9 cellular contexts compared by ENCODE assay signal in genomic region chr1:84772428-84772943, GRCh38.
A peak's percentile ranks its signal among the peaks of the same experiment; 100 is the strongest.
DNase-seq lines count a peak whose midpoint lies in the region; ATAC-seq, FAIRE-seq and TF ChIP-seq lines count a peak whose summit lies in the region.
"Had no signal": no experiment of that assay in that cellular context is flagged by ENCODE, and none has a peak within 500 bp of the region (broad histone marks: within the 10 kb centered on the region; RNA-seq: fewer than 3 reads in every experiment).

No MANE protein-coding gene starts in this region.

- TF ChIP-seq CTCF in NB4 (IDR thresholded peaks at IDR 0.05; ENCODE audit: low read depth, low read length) (peak; percentile 75), retinal pigment epithelial cell (conservative IDR thresholded peaks at IDR 0.05; ENCODE audit: low read depth, low read length) (peak; percentile 96)

- no peak overlapping the region for H3K27ac Mint-ChIP-seq in activated naive CD8-positive, alpha-beta T cell treated with anti-CD3 and anti-CD28 coated beads, Interleukin-2, amount 50 U/mL, for 24 hours

- peaks cover 4% of the 10 kb centered on the region for H3K27me3 Mint-ChIP-seq in activated naive CD8-positive, alpha-beta T cell treated with anti-CD3 and anti-CD28 coated beads, Interleukin-2, amount 50 U/mL, for 24 hours

- H3K9me3 Mint-ChIP-seq in activated naive CD8-positive, alpha-beta T cell treated with anti-CD3 and anti-CD28 coated beads, Interleukin-2, amount 50 U/mL, for 24 hours, result no peaks in the 10 kb centered on the region

- H3K4me1 Mint-ChIP-seq in activated naive CD8-positive, alpha-beta T cell treated with anti-CD3 and anti-CD28 coated beads, Interleukin-2, amount 50 U/mL, for 24 hours, result no peaks in the 10 kb centered on the region

- H3K36me3 Mint-ChIP-seq in activated naive CD8-positive, alpha-beta T cell treated with anti-CD3 and anti-CD28 coated beads, Interleukin-2, amount 50 U/mL, for 24 hours (ENCODE audit: low read depth), result no peaks in the 10 kb centered on the region

- FAIRE-seq in H54 (lab: Jason Lieb, UNC), result peak; percentile 43
- FAIRE-seq: islet of Langerhans had no signal

- H3K4me3 ChIP-seq in NB4 (ENCODE audit: low read depth, low read length) (no peak overlapping the region), retinal pigment epithelial cell (ENCODE audit: low read length) (no peak overlapping the region)

- H3K4me3 Mint-ChIP-seq in activated naive CD8-positive, alpha-beta T cell treated with anti-CD3 and anti-CD28 coated beads, Interleukin-2, amount 50 U/mL, for 24 hours, result no peak overlapping the region

- TF ChIP-seq POLR2A in H54 (IDR thresholded peaks at IDR 0.05; ENCODE audit: low read depth, low read length) (no peak), NB4 (IDR thresholded peaks at IDR 0.05; ENCODE audit: extremely low read depth, insufficient read length) (no peak)

- intact Hi-C loops in left cardiac atrium (cut with DNase I), result loop anchor here in 1 of 2 donors (5.0 to 10.0 kb wide), 2 partner anchors 165 to 838 kb away; no protein-coding TSS in a partner anchor

- peak; percentile 60 for ATAC-seq in activated naive CD8-positive, alpha-beta T cell treated with anti-CD3 and anti-CD28 coated beads, Interleukin-2, amount 50 U/mL, for 24 hours
- ATAC-seq in left cardiac atrium (peak; percentile 87 to 89), GM18520 (IDR thresholded peaks at IDR 0.05; ENCODE audit: unreplicated experiment) (no peak)

- DNase-seq in ELR (ENCODE audit: low read depth) (peak; percentile 83), H54 (ENCODE audit: insufficient read length, low spot score) (peak; percentile 60), NB4 (ENCODE audit: low read depth) (peak; percentile 75), SW480 (ENCODE audit: low spot score) (peak; percentile 55), left cardiac atrium (peak; percentile 85), retinal pigment epithelial cell (ENCODE audit: low read depth) (no peak)
- DNase-seq in activated naive CD8-positive, alpha-beta T cell treated with anti-CD3 and anti-CD28 coated beads, Interleukin-2, amount 50 U/mL, for 24 hours, result peak; percentile 70
